In the genomic region with DNA sequence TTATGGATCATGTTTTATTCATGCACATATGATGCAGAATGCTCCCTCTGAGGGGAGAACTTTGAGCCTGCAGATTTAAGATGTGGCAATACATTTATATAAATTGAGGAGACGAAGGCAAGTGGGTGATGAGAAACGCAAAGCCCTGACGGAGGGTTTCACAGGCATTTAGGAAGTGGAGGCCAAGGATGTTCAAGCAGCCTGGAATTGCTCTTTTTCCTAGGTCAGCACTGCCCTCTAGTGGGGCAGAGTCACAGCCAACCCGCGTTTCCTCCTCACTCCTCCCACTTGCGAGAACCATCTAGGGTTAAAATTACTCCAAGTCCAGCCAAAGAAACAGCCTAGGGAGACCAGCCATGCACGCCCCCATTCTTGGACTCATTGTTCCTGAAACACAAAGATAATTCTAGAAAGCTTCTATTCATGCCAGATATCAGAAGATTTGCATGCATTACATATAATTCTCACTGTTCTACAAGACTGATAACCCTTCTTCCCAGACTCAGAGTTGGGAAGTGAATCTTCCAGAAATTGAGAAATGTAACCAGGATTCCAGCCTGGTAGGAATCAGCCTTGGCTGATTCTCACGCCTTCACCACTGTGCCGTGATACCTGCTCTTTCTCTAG, we compare ENCODE assay signal across 8 cellular contexts.
A peak's percentile ranks its signal among the peaks of the same experiment; 100 is the strongest.
DNase-seq lines count a peak whose midpoint lies in the region; ATAC-seq and TF ChIP-seq lines count a peak whose summit lies in the region.

No MANE protein-coding gene starts in this region.

- no peaks in the 10 kb centered on the region for H3K9me3 Mint-ChIP-seq in CD14-positive monocyte

- no peak overlapping the region for H3K4me3 Mint-ChIP-seq in CD14-positive monocyte

- no peak overlapping the region for H3K4me3 ChIP-seq in NB4 (ENCODE audit: low read depth, low read length)

- H3K4me1 Mint-ChIP-seq in CD14-positive monocyte = peaks cover 7% of the 10 kb centered on the region

- TF ChIP-seq POLR2A in NB4 (IDR thresholded peaks at IDR 0.05; ENCODE audit: extremely low read depth, insufficient read length) = no peak

- H3K27me3 Mint-ChIP-seq in CD14-positive monocyte (ENCODE audit: low read depth in 3 of 3) = no peaks in the 10 kb centered on the region

- no peak overlapping the region for H3K27ac Mint-ChIP-seq in CD14-positive monocyte

- no peak for DNase-seq in CD14-positive monocyte (ENCODE audit: low spot score)
- DNase-seq in NB4 (ENCODE audit: low read depth) = peak; percentile 78
- DNase-seq in T follicular helper cell (ENCODE audit: low read depth) = peak; percentile 14
- peak; percentile 26 for DNase-seq in brain pericyte (ENCODE audit: low read depth, low spot score)
- peak; percentile 58 for DNase-seq in iris pigment epithelial cell (ENCODE audit: low read depth)
- DNase-seq in stimulated activated CD4-positive, alpha-beta T cell treated with anti-CD3 and anti-CD28 coated beads, Interleukin-1b, Interleukin-23, amount 100 ng/mL, for 4 hours (ENCODE audit: low read depth in 2 of 2) = peak; percentile 31 to 41

- H3K36me3 Mint-ChIP-seq in CD14-positive monocyte = peaks cover 5 to 10% of the 10 kb centered on the region in 2 donors

- intact Hi-C loops in CD14-positive monocyte (cut with micrococcal nuclease) = loop anchor here (2.0 to 5.0 kb wide), 2 partner anchors 780 kb away; no protein-coding TSS in a partner anchor

- TF ChIP-seq CTCF in CD14-positive monocyte (IDR thresholded peaks at IDR 0.05) = peak; percentile 88
- peak; percentile 91 for TF ChIP-seq CTCF in NB4 (IDR thresholded peaks at IDR 0.05; ENCODE audit: low read depth, low read length)

- peak; percentile 51 for ATAC-seq in GM19372 (IDR thresholded peaks at IDR 0.05; ENCODE audit: low read depth, unreplicated experiment)
- no peak for ATAC-seq in GM18498 (IDR thresholded peaks at IDR 0.05; ENCODE audit: unreplicated experiment)
